In the genomic region with DNA sequence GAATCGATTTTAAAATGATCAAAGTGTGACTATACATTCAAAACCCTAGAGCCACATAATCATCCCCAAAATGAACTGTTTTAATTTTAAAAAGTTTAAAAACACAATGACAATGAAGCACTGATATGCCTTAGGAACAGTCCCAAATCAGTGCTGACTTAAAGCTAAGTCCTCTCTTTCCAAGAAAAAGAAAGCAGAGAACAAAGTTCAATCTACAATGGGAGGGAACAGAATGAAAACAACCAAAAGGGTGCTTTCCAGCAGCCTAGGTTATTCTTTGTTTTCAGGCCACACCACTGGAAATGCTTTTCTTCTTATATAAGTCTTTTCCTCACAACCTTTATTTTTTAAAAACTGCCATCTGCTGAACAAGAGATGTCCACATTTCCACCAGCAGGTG, we compare ENCODE assay signal across 1 cellular context.
A peak's percentile ranks its signal among the peaks of the same experiment; 100 is the strongest.
TF ChIP-seq lines count a peak whose summit lies in the region.

No MANE protein-coding gene starts in this region.

TF ChIP-seq in HepG2, 621 proteins besides CTCF, POLR2A, EP300 and RAD21:
- no peak for TF ChIP-seq TEAD3 (CRISPR knock-in tag; optimal IDR thresholded peaks at IDR 0.05; ENCODE audit: borderline replicate concordance)
- TF ChIP-seq ZNF530 (CRISPR knock-in tag; IDR thresholded peaks at IDR 0.05; ENCODE audit: low read depth), result no peak
- TF ChIP-seq, protein P1, sequence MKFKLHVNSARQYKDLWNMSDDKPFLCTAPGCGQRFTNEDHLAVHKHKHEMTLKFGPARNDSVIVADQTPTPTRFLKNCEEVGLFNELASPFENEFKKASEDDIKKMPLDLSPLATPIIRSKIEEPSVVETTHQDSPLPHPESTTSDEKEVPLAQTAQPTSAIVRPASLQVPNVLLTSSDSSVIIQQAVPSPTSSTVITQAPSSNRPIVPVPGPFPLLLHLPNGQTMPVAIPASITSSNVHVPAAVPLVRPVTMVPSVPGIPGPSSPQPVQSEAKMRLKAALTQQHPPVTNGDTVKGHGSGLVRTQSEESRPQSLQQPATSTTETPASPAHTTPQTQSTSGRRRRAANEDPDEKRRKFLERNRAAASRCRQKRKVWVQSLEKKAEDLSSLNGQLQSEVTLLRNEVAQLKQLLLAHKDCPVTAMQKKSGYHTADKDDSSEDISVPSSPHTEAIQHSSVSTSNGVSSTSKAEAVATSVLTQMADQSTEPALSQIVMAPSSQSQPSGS (CRISPR knock-in tag; IDR thresholded peaks at IDR 0.05), result no peak
- no peak for TF ChIP-seq KLF16 (CRISPR knock-in tag; IDR thresholded peaks at IDR 0.05)
- TF ChIP-seq KDM5B (CRISPR knock-in tag; IDR thresholded peaks at IDR 0.05; ENCODE audit: borderline replicate concordance), result no peak
- TF ChIP-seq FOXK2 (IDR thresholded peaks at IDR 0.05), result no peak
- TF ChIP-seq SOX5 (CRISPR knock-in tag; IDR thresholded peaks at IDR 0.05; ENCODE audit: borderline replicate concordance), result 0 out of 2 replicates have a peak, but pooled peaks have one; percentile 6
- TF ChIP-seq RAD51 (IDR thresholded peaks at IDR 0.05; ENCODE audit: borderline replicate concordance), result no peak
- TF ChIP-seq, protein P2, sequence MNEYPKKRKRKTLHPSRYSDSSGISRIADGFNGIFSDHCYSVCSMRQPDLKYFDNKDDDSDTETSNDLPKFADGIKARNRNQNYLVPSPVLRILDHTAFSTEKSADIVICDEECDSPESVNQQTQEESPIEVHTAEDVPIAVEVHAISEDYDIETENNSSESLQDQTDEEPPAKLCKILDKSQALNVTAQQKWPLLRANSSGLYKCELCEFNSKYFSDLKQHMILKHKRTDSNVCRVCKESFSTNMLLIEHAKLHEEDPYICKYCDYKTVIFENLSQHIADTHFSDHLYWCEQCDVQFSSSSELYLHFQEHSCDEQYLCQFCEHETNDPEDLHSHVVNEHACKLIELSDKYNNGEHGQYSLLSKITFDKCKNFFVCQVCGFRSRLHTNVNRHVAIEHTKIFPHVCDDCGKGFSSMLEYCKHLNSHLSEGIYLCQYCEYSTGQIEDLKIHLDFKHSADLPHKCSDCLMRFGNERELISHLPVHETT (CRISPR knock-in tag; conservative IDR thresholded peaks at IDR 0.05), result no peak
- no peak for TF ChIP-seq ZNF883 (CRISPR knock-in tag; IDR thresholded peaks at IDR 0.05; ENCODE audit: not compliant biosample characterization)
- TF ChIP-seq BCL6 (CRISPR knock-in tag; IDR thresholded peaks at IDR 0.05), result peak; percentile 80
